10 cellular contexts compared by ENCODE assay signal in genomic region chr17:28738680-28739384, GRCh38. TPM values are rescaled to one million over a fixed set of nuclear protein-coding genes. Genes with fewer than 3 reads are reported as not detected.
DNase-seq lines count a peak whose midpoint lies in the region; ATAC-seq lines count a peak whose summit lies in the region.
"Had no signal": no experiment of that assay in that cellular context is flagged by ENCODE, and none has a peak within 500 bp of the region (broad histone marks: within the 10 kb centered on the region; RNA-seq: fewer than 3 reads in every experiment).

No MANE protein-coding gene starts in this region.

- ATAC-seq in GM21825 (IDR thresholded peaks at IDR 0.05; ENCODE audit: unreplicated experiment) (peak; percentile 26), HG02970 (IDR thresholded peaks at IDR 0.05; ENCODE audit: low FRiP score, unreplicated experiment) (no peak), GM21786 (IDR thresholded peaks at IDR 0.05; ENCODE audit: unreplicated experiment) (no peak), GM18519 (IDR thresholded peaks at IDR 0.05; ENCODE audit: low FRiP score, unreplicated experiment) (no peak)
- peak; percentile 60 to 85 for ATAC-seq in naive thymus-derived CD8-positive, alpha-beta T cell

- POLR2A ChIA-PET in naive thymus-derived CD8-positive, alpha-beta T cell (lab: Charles Lee): interaction anchor here (15.6 kb wide), 1 partner anchor 13 kb away, joined by 365 read pairs; the partner anchor contains the start of genes NEK8 and TLCD1

- H3K4me3 Mint-ChIP-seq in naive thymus-derived CD8-positive, alpha-beta T cell: peak overlapping the region in 9 of 10 donors; percentile 9 to 54 (median 37)

- H3K36me3 Mint-ChIP-seq in naive thymus-derived CD8-positive, alpha-beta T cell: peaks cover 0 to 2% (median 0%) of the 10 kb centered on the region in 3 donors

- H3K9me3 Mint-ChIP-seq in naive thymus-derived CD8-positive, alpha-beta T cell: no peaks in the 10 kb centered on the region

- peaks cover 7 to 52% (median 20%) of the 10 kb centered on the region in 4 donors for H3K4me1 Mint-ChIP-seq in naive thymus-derived CD8-positive, alpha-beta T cell

- peak overlapping the region; percentile 57 to 94 (median 85) for H3K27ac Mint-ChIP-seq in naive thymus-derived CD8-positive, alpha-beta T cell

- no peaks in the 10 kb centered on the region for H3K27me3 Mint-ChIP-seq in naive thymus-derived CD8-positive, alpha-beta T cell

- DNase-seq in D341Med (ENCODE audit: low spot score) (peak; percentile 3), SIG-M5 treated with dmso at 0.1 percent for 504 hours (lab: John Stamatoyannopoulos, UW; ENCODE audit: unreplicated experiment) (no peak)
- DNase-seq in activated CD8-positive, alpha-beta memory T cell treated with anti-CD3 and anti-CD28 coated beads for 4 hours (ENCODE audit: low read depth in 2 of 2): peak; percentile 47 to 74
- peak in 8 of 10 donors; percentile 36 to 74 (median 46) for DNase-seq in naive thymus-derived CD8-positive, alpha-beta T cell
- DNase-seq: uterus had no signal

RNA-seq across cellular contexts. Expression of gene TRAF4, which starts 5.0 kb away (rescaled TPM):
- 10 to 100 TPM; 32.3 to 36.2 TPM for total RNA-seq in naive thymus-derived CD8-positive, alpha-beta T cell
- 1 to 10 TPM in 2 of 3 donors, under 1 TPM in 1; 0.99 to 1.3 (median 1.0) TPM for polyA plus RNA-seq in naive thymus-derived CD8-positive, alpha-beta T cell

RNA-seq across cellular contexts. Expression of gene NEK8, which starts 10.2 kb away (rescaled TPM):
- total RNA-seq in naive thymus-derived CD8-positive, alpha-beta T cell: 10 to 100 TPM; 12.8 to 15.1 TPM
- polyA plus RNA-seq in naive thymus-derived CD8-positive, alpha-beta T cell: 1 to 10 TPM; 3.2 to 4.0 (median 3.4) TPM

RNA-seq across cellular contexts. Expression of gene TLCD1, which starts 12.8 kb away (rescaled TPM):
- total RNA-seq in naive thymus-derived CD8-positive, alpha-beta T cell: under 1 TPM in 1 of 2 experiments, not detected in 1; 0.88 TPM
- polyA plus RNA-seq in naive thymus-derived CD8-positive, alpha-beta T cell: under 1 TPM in 1 of 3 donors, not detected in 2; 0.22 TPM
- polyA plus RNA-seq: CD14-positive monocyte had no signal

RNA-seq across cellular contexts. Expression of gene RPL23A, which starts 19.0 kb away (rescaled TPM):
- 1,000 to 10,000 TPM; 3,189 to 3,253 TPM for total RNA-seq in naive thymus-derived CD8-positive, alpha-beta T cell
- polyA plus RNA-seq in naive thymus-derived CD8-positive, alpha-beta T cell: 1,000 to 10,000 TPM; 6,432 to 6,679 (median 6,593) TPM

RNA-seq across cellular contexts. Expression of gene RAB34, which starts 21.2 kb away (rescaled TPM):
- total RNA-seq in naive thymus-derived CD8-positive, alpha-beta T cell: 1 to 10 TPM; 5.0 to 5.7 TPM
- 10 to 100 TPM in 1 of 3 donors, 1 to 10 TPM in 2; 3.3 to 10.2 (median 7.7) TPM for polyA plus RNA-seq in naive thymus-derived CD8-positive, alpha-beta T cell

Comparison
In these comparisons a context has a peak if more than half of its experiments do, and no peak if none do; other contexts are left out.
1. ATAC-seq: peak in GM21825 (single experiment) and naive thymus-derived CD8-positive, alpha-beta T cell (2 of 2); none in HG02970 (single experiment), GM21786 (single experiment) and GM18519 (single experiment).